Comparison of ENCODE assay signal across 8 cellular contexts in genomic region chr3:66498718-66499611, GRCh38. TPM values are rescaled to one million over a fixed set of nuclear protein-coding genes. Genes with fewer than 3 reads are reported as not detected.
DNase-seq lines count a peak whose midpoint lies in the region; ATAC-seq, FAIRE-seq and TF ChIP-seq lines count a peak whose summit lies in the region.

No MANE protein-coding gene starts in this region.

- H3K9me3 ChIP-seq in gastroesophageal sphincter (no peaks in the 10 kb centered on the region), gastrocnemius medialis (no peaks in the 10 kb centered on the region)

- ATAC-seq in T-cell (replicated peaks in 1 of 4) (no peak), gastroesophageal sphincter (no peak), gastrocnemius medialis (peak in 1 of 2 donors; percentile 2), HG02884 (IDR thresholded peaks at IDR 0.05; ENCODE audit: unreplicated experiment) (no peak), HG02938 (IDR thresholded peaks at IDR 0.05; ENCODE audit: unreplicated experiment) (no peak)

- in situ Hi-C loops in gastrocnemius medialis (cut with MboI; ENCODE audit: low sequenced_read_pairs in 4 of 4) = loop anchor here in 2 of 4 donors (5.0 to 10.0 kb wide), 2 partner anchors 64 to 72 kb away; no protein-coding TSS in a partner anchor

- WGBS in gastroesophageal sphincter (ENCODE audit: low coverage in 1 of 2), 2 donors = 16 to 20% methylated on average over 8 to 10 of the region's 13 CpGs

- CTCF ChIA-PET in T-cell (lab: Charles Lee) = interaction anchor here in 1 of 2 donors (0.7 kb wide), 1 partner anchor 25 kb away, joined by 3 read pairs; no protein-coding TSS in a partner anchor

- H3K27ac ChIP-seq in gastroesophageal sphincter (peak overlapping the region; percentile 83 to 99 (median 98)), gastrocnemius medialis (peak overlapping the region; percentile 88 to 98 (median 94))

- no peak for DNase-seq in GM12864 (ENCODE audit: low read depth)
- no peak for DNase-seq in T-cell
- peak in 1 of 2 donors; percentile 35 for DNase-seq in gastrocnemius medialis
- no peak for DNase-seq in NCI-H187 (lab: John Stamatoyannopoulos, UW)
- DNase-seq in D721Med (ENCODE audit: insufficient read length, low spot score) = no peak

- peak overlapping the region; percentile 83 to 94 for H3K27ac Mint-ChIP-seq in T-cell

- no peaks in the 10 kb centered on the region for H3K36me3 Mint-ChIP-seq in T-cell

- TF ChIP-seq POLR2A in gastroesophageal sphincter (IDR thresholded peaks at IDR 0.05) = no peak
- peak; percentile 8 to 32 for TF ChIP-seq POLR2A in gastrocnemius medialis (IDR thresholded peaks at IDR 0.05)

- POLR2A ChIA-PET in T-cell (lab: Charles Lee) = interaction anchor here in 1 of 2 donors (0.7 kb wide), 1 partner anchor 241 kb away, joined by 3 read pairs; no protein-coding TSS in a partner anchor

- no peaks in the 10 kb centered on the region for H3K27me3 Mint-ChIP-seq in T-cell

- H3K4me3 ChIP-seq in GM12864 (ENCODE audit: low read depth, low read length) (peak overlapping the region; percentile 84), gastroesophageal sphincter (peak overlapping the region; percentile 78 to 98), gastrocnemius medialis (peak overlapping the region; percentile 66 to 84 (median 74))

- H3K27me3 ChIP-seq in gastroesophageal sphincter = no peaks in the 10 kb centered on the region
- H3K27me3 ChIP-seq in gastrocnemius medialis = no peaks in the 10 kb centered on the region

- H3K36me3 ChIP-seq in gastroesophageal sphincter = no peaks in the 10 kb centered on the region
- no peaks in the 10 kb centered on the region for H3K36me3 ChIP-seq in gastrocnemius medialis

- TF ChIP-seq CTCF in GM12864 (IDR thresholded peaks at IDR 0.05; ENCODE audit: low read depth, low read length, missing control alignments) (no peak), gastroesophageal sphincter (IDR thresholded peaks at IDR 0.05) (no peak), gastrocnemius medialis (IDR thresholded peaks at IDR 0.05 in 4 of 5, conservative IDR thresholded peaks at IDR 0.05 in 1 of 5) (no peak), D721Med (IDR thresholded peaks at IDR 0.05; ENCODE audit: insufficient read depth, missing control alignments) (no peak)

- no peaks in the 10 kb centered on the region for H3K9me3 Mint-ChIP-seq in T-cell

- no peak for FAIRE-seq in D721Med (lab: Jason Lieb, UNC)

- no peak for TF ChIP-seq EP300 in gastroesophageal sphincter (IDR thresholded peaks at IDR 0.05)

- H3K4me1 ChIP-seq in gastroesophageal sphincter = peaks cover 7 to 60% (median 26%) of the 10 kb centered on the region in 3 donors
- H3K4me1 ChIP-seq in gastrocnemius medialis = peaks cover 52 to 54% of the 10 kb centered on the region in 2 donors

- H3K4me3 Mint-ChIP-seq in T-cell = peak overlapping the region; percentile 92 to 99 (median 98)

- H3K4me1 Mint-ChIP-seq in T-cell = peaks cover 81 to 89% (median 88%) of the 10 kb centered on the region in 3 donors

- intact Hi-C loops in gastrocnemius medialis (cut with DNase I; ENCODE audit: low total_unique reads) = loop anchor here (2.0 kb wide), 3 partner anchors 14 to 80 kb away; no protein-coding TSS in a partner anchor

RNA-seq across cellular contexts. Expression of gene LRIG1, which starts 1.9 kb away (rescaled TPM):
- total RNA-seq in T-cell (10 to 100 TPM; 33.5 to 49.8 (median 41.1) TPM), gastroesophageal sphincter (100 to 1,000 TPM; 104 to 217 (median 157) TPM), gastrocnemius medialis (100 to 1,000 TPM in 1 of 4 donors, 10 to 100 TPM in 3; 45.3 to 103 (median 58.6) TPM)

Comparison
In these comparisons a context has a peak if more than half of its experiments do, and no peak if none do; other contexts are left out.
1. POLR2A ChIP-seq: peak in gastrocnemius medialis (2 of 2); none in gastroesophageal sphincter (0 of 2).
2. Peak in every context shown above with its lines, with median percentiles within 50 percentile points of each other: H3K4me3 ChIP-seq.